Comparison of ENCODE assay signal across 21 cellular contexts in the genomic region with DNA sequence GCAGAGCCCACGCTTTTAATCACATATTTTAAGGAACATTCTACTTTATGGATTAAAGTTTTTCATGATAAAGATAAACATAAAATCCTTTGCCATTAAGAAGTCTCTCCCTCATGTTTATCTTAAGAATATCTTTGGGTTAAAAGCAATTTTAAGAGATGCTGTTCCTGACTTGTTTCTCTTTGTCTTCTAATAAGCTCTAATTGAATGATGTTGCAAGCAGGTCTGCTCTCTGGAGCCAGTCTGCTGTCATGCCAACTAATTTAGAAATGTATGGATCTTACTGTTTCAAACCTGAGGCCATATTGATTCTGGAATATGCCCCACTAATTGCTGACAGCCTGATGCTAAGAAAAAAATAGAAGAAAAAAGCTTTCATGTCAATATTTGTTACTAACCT.
"Had no signal": no experiment of that assay in that cellular context is flagged by ENCODE, and none has a peak within 500 bp of the region (broad histone marks: within the 10 kb centered on the region; RNA-seq: fewer than 3 reads in every experiment).

No MANE protein-coding gene starts in this region.

- H3K9me3 ChIP-seq: uterus had no signal

- H3K27ac Mint-ChIP-seq: activated CD4-positive, alpha-beta memory T cell treated with anti-CD3 and anti-CD28 coated beads, Interleukin-2, amount 10 ng/mL, durations not matched to agents 7 days and 5 days; activated CD4-positive, alpha-beta T cell treated with anti-CD3 and anti-CD28 coated beads, Interleukin-2, amount 10 ng/mL, durations not matched to agents 24 days and 14 days; activated naive CD4-positive, alpha-beta T cell treated with anti-CD3 and anti-CD28 coated beads, Interleukin-2, amount 50 U/mL, for 24 hours; mesothelial cell of epicardium; naive thymus-derived CD8-positive, alpha-beta T cell; neural progenitor cell; stimulated activated naive B cell treated with anti-CD40 and anti-IgM and Interleukin-4, amounts not matched to agents 10 μg/mL and 1 μg/mL and 100 μg/mL, for 72 hours had no signal

- H3K36me3 Mint-ChIP-seq: activated naive CD4-positive, alpha-beta T cell treated with anti-CD3 and anti-CD28 coated beads, Interleukin-2, amount 50 U/mL, for 24 hours; mesothelial cell of epicardium; naive thymus-derived CD8-positive, alpha-beta T cell; neural progenitor cell; stimulated activated naive B cell treated with anti-CD40 and anti-IgM and Interleukin-4, amounts not matched to agents 10 μg/mL and 1 μg/mL and 100 μg/mL, for 72 hours had no signal

- H3K27me3 Mint-ChIP-seq: activated CD4-positive, alpha-beta T cell treated with anti-CD3 and anti-CD28 coated beads, Interleukin-2, amount 10 ng/mL, durations not matched to agents 24 days and 14 days had no signal

- H3K27me3 ChIP-seq: neural progenitor cell, uterus had no signal

- H3K9me3 Mint-ChIP-seq: activated CD4-positive, alpha-beta memory T cell treated with anti-CD3 and anti-CD28 coated beads, Interleukin-2, amount 10 ng/mL, durations not matched to agents 7 days and 5 days; activated CD4-positive, alpha-beta T cell treated with anti-CD3 and anti-CD28 coated beads, Interleukin-2, amount 10 ng/mL, durations not matched to agents 24 days and 14 days; activated naive CD4-positive, alpha-beta T cell treated with anti-CD3 and anti-CD28 coated beads, Interleukin-2, amount 50 U/mL, for 24 hours; central memory CD8-positive, alpha-beta T cell; mesothelial cell of epicardium had no signal

- H3K4me1 Mint-ChIP-seq: activated CD4-positive, alpha-beta memory T cell treated with anti-CD3 and anti-CD28 coated beads, Interleukin-2, amount 10 ng/mL, durations not matched to agents 7 days and 5 days; activated CD4-positive, alpha-beta T cell treated with anti-CD3 and anti-CD28 coated beads, Interleukin-2, amount 10 ng/mL, durations not matched to agents 24 days and 14 days; activated naive CD4-positive, alpha-beta T cell treated with anti-CD3 and anti-CD28 coated beads, Interleukin-2, amount 50 U/mL, for 24 hours; central memory CD8-positive, alpha-beta T cell; stimulated activated naive B cell treated with anti-CD40 and anti-IgM and Interleukin-4, amounts not matched to agents 10 μg/mL and 1 μg/mL and 100 μg/mL, for 72 hours had no signal

- H3K4me3 ChIP-seq: neural progenitor cell, uterus had no signal

- DNase-seq: activated CD4-positive, alpha-beta memory T cell treated with anti-CD3 and anti-CD28 coated beads, Interleukin-2, amount 10 ng/mL, durations not matched to agents 7 days and 5 days; activated CD4-positive, alpha-beta T cell treated with anti-CD3 and anti-CD28 coated beads, Interleukin-2, amount 10 ng/mL, durations not matched to agents 24 days and 14 days; activated effector memory CD4-positive, alpha-beta T cell treated with anti-CD3 and anti-CD28 coated beads, Interleukin-2, amount 50 U/mL, for 16 hours; activated T-cell treated with anti-CD3 and anti-CD28 coated beads for 4 hours; effector memory CD4-positive, alpha-beta T cell; hippocampal formation; kidney glomerular epithelial cell; left ventricle myocardium superior; mammary epithelial cell; naive thymus-derived CD8-positive, alpha-beta T cell; stimulated activated CD4-positive, alpha-beta T cell treated with anti-CD3 and anti-CD28 coated beads, Interleukin-2, amount 100 ng/mL, for 48 hours; stimulated activated CD8-positive, alpha-beta memory T cell treated with anti-CD3 and anti-CD28 coated beads, Interleukin-4, amount 100 ng/mL, for 48 hours; stimulated activated naive B cell treated with anti-CD40 and anti-IgM and Interleukin-4, amounts not matched to agents 10 μg/mL and 1 μg/mL and 100 μg/mL, for 72 hours; trophoblast cell; uterus had no signal

- ATAC-seq: activated CD4-positive, CD25-positive, alpha-beta regulatory T cell treated with anti-CD3 and anti-CD28 coated beads, Interleukin-2, amount 50 U/mL, for 24 hours; esophagus mucosa; left ventricle myocardium superior; naive thymus-derived CD8-positive, alpha-beta T cell; stimulated activated naive B cell treated with anti-CD40 and anti-IgM and Interleukin-4, amounts not matched to agents 10 μg/mL and 1 μg/mL and 100 μg/mL, for 72 hours had no signal

- H3K4me1 ChIP-seq: neural progenitor cell, uterus had no signal

- H3K4me3 Mint-ChIP-seq: activated CD4-positive, alpha-beta memory T cell treated with anti-CD3 and anti-CD28 coated beads, Interleukin-2, amount 10 ng/mL, durations not matched to agents 7 days and 5 days; activated CD4-positive, alpha-beta T cell treated with anti-CD3 and anti-CD28 coated beads, Interleukin-2, amount 10 ng/mL, durations not matched to agents 24 days and 14 days; activated naive CD4-positive, alpha-beta T cell treated with anti-CD3 and anti-CD28 coated beads, Interleukin-2, amount 50 U/mL, for 24 hours; central memory CD8-positive, alpha-beta T cell; mesothelial cell of epicardium; naive thymus-derived CD8-positive, alpha-beta T cell; neural progenitor cell; stimulated activated naive B cell treated with anti-CD40 and anti-IgM and Interleukin-4, amounts not matched to agents 10 μg/mL and 1 μg/mL and 100 μg/mL, for 72 hours had no signal

- H3K36me3 ChIP-seq: neural progenitor cell, uterus had no signal
